Comparison of ENCODE assay signal across 8 cellular contexts in genomic region chr11:125569913-125570621, GRCh38. TPM values are rescaled to one million over a fixed set of nuclear protein-coding genes. Genes with fewer than 3 reads are reported as not detected.
DNase-seq lines count a peak whose midpoint lies in the region; ATAC-seq and TF ChIP-seq lines count a peak whose summit lies in the region.

No MANE protein-coding gene starts in this region.

- peak overlapping the region; percentile 93 for H4K91ac ChIP-seq in neuronal stem cell (ENCODE audit: low read depth, low read length, poor library complexity)

- H3K4me2 ChIP-seq in DND-41 (ENCODE audit: insufficient read depth, low read length) (peak overlapping the region; percentile 78), neuronal stem cell (ENCODE audit: insufficient read depth, low read length, poor library complexity, severe bottlenecking) (peak overlapping the region; percentile 91)

- H3K23ac ChIP-seq in neuronal stem cell (ENCODE audit: low read depth, low read length, poor library complexity): peak overlapping the region; percentile 34

- peak overlapping the region; percentile 80 for H3K27ac ChIP-seq in DND-41 (ENCODE audit: low read length)
- no peak overlapping the region for H3K27ac ChIP-seq in neuronal stem cell (replicated peaks; ENCODE audit: low read length)

- H3K4me1 ChIP-seq in DND-41 (ENCODE audit: insufficient read depth, low read length) (peaks cover 24% of the 10 kb centered on the region), neuronal stem cell (ENCODE audit: control insufficient read depth in 2 of 2, insufficient read depth in 1 of 2, low read depth in 1 of 2, low read length in 2 of 2) (peaks cover 3 to 5% of the 10 kb centered on the region in 2 donors)

- WGBS in neuronal stem cell (ENCODE audit: extremely low coverage in 2 of 2, insufficient read length in 2 of 2, insufficient replicate concordance in 1 of 2), 2 donors: no CpG with 5 or more reads among the region's 9 CpGs

- H3K4me3 ChIP-seq in DND-41 (ENCODE audit: low read depth in 1 of 2, low read length in 2 of 2) (peak overlapping the region; percentile 44 to 75), epithelial cell of esophagus (ENCODE audit: low read length) (peak overlapping the region; percentile 85), neuronal stem cell (ENCODE audit: low read length in 2 of 2) (peak overlapping the region; percentile 96 to 97)

- TF ChIP-seq CTCF in DND-41 (IDR thresholded peaks at IDR 0.05; ENCODE audit: borderline replicate concordance, extremely low read depth, low read length, poor library complexity, severe bottlenecking) (no peak), epithelial cell of esophagus (IDR thresholded peaks at IDR 0.05; ENCODE audit: insufficient read depth, low read depth, low read length, missing control alignments) (no peak)

- H3K14ac ChIP-seq in neuronal stem cell (ENCODE audit: low read length): peak overlapping the region; percentile 71

- H3K9me3 ChIP-seq in DND-41 (ENCODE audit: insufficient read depth, low read length, severe bottlenecking) (no peaks in the 10 kb centered on the region), neuronal stem cell (replicated peaks in 1 of 2; ENCODE audit: control insufficient read depth in 2 of 2, insufficient read depth in 1 of 2, low read depth in 1 of 2, low read length in 2 of 2) (peaks cover 0 to 4% of the 10 kb centered on the region in 2 donors)

- H3K36me3 ChIP-seq in DND-41 (ENCODE audit: insufficient read depth, low read length) (peaks cover 27% of the 10 kb centered on the region), neuronal stem cell (replicated peaks in 1 of 2; ENCODE audit: control insufficient read depth in 2 of 2, insufficient read depth in 2 of 2, low read length in 2 of 2) (peaks cover 7 to 34% of the 10 kb centered on the region in 2 donors)

- peak overlapping the region; percentile 89 for H2AK5ac ChIP-seq in neuronal stem cell (ENCODE audit: low read depth, low read length)

- H3K79me1 ChIP-seq in neuronal stem cell (ENCODE audit: low read depth, low read length): peaks cover 4% of the 10 kb centered on the region

- H2BK15ac ChIP-seq in neuronal stem cell (ENCODE audit: low read length): no peak overlapping the region

- ATAC-seq in DND-41 (ENCODE audit: insufficient read depth, low read depth): no peak
- ATAC-seq in GM21723 (IDR thresholded peaks at IDR 0.05; ENCODE audit: unreplicated experiment): peak; percentile 27
- ATAC-seq in GM21360 (IDR thresholded peaks at IDR 0.05; ENCODE audit: unreplicated experiment): no peak

- H2BK12ac ChIP-seq in neuronal stem cell (ENCODE audit: low read length): no peak overlapping the region

- peak overlapping the region; percentile 96 for H2BK5ac ChIP-seq in neuronal stem cell (ENCODE audit: low read length)

- peak overlapping the region; percentile 88 for H2BK120ac ChIP-seq in neuronal stem cell (ENCODE audit: low read depth, low read length)

- no peaks in the 10 kb centered on the region; the same call in 1 of the 2 replicates for H4K20me1 ChIP-seq in DND-41 (ENCODE audit: insufficient read depth, low read length)

- no peak for DNase-seq in DND-41
- peak; percentile 59 for DNase-seq in RKO (ENCODE audit: low spot score)
- peak; percentile 49 for DNase-seq in epithelial cell of esophagus (ENCODE audit: low read depth)
- no peak for DNase-seq in neuronal stem cell (ENCODE audit: low spot score)
- DNase-seq in DMS153 treated with DMSO at 0.1 percent for 48 hours (lab: John Stamatoyannopoulos, UW; ENCODE audit: unreplicated experiment): no peak
- DNase-seq in Ammon's horn (ENCODE audit: low spot score): no peak

- peak overlapping the region; percentile 100 for H3K18ac ChIP-seq in neuronal stem cell (ENCODE audit: low read length)

- peak overlapping the region; percentile 68 for H4K8ac ChIP-seq in neuronal stem cell (ENCODE audit: low read depth, low read length)

- no peaks in the 10 kb centered on the region for H3K27me3 ChIP-seq in DND-41 (ENCODE audit: insufficient read depth, low read length, poor library complexity)
- H3K27me3 ChIP-seq in neuronal stem cell (ENCODE audit: control insufficient read depth in 3 of 3, insufficient read depth in 3 of 3, low read depth in 1 of 3, low read length in 3 of 3): no peaks in the 10 kb centered on the region

- H3K9ac ChIP-seq in DND-41 (ENCODE audit: low read depth, low read length): peak overlapping the region; percentile 90
- H3K9ac ChIP-seq in neuronal stem cell (ENCODE audit: low read depth, low read length, poor library complexity): peak overlapping the region; percentile 99

- peak overlapping the region; percentile 100 for H2AFZ ChIP-seq in DND-41 (ENCODE audit: low read depth, low read length)
- H2AFZ ChIP-seq in neuronal stem cell (ENCODE audit: low read length): peak overlapping the region; percentile 94

- H3K4ac ChIP-seq in neuronal stem cell (ENCODE audit: low read length): no peak overlapping the region

- peaks cover 34% of the 10 kb centered on the region for H3K79me2 ChIP-seq in DND-41 (ENCODE audit: insufficient read depth, low read length)

RNA-seq across cellular contexts. Expression of gene EI24, which starts 0.8 kb away (rescaled TPM):
- 127 TPM for polyA plus RNA-seq in neuronal stem cell (2013, experiment 1 of 2)
- 121 TPM for polyA plus RNA-seq in neuronal stem cell (2013, experiment 2 of 2)

RNA-seq across cellular contexts. Expression of gene STT3A, which starts 22.6 kb away (rescaled TPM):
- 90.7 TPM for polyA plus RNA-seq in neuronal stem cell (2013, experiment 1 of 2)
- 95.4 TPM for polyA plus RNA-seq in neuronal stem cell (2013, experiment 2 of 2)

RNA-seq across cellular contexts. Expression of gene CHEK1, which starts 54.9 kb away (rescaled TPM):
- 48.8 TPM for polyA plus RNA-seq in neuronal stem cell (2013, experiment 1 of 2)
- 50.4 TPM for polyA plus RNA-seq in neuronal stem cell (2013, experiment 2 of 2)

Comparison
In these comparisons a context has a peak if more than half of its experiments do, and no peak if none do; other contexts are left out.
1. DNase-seq: peak in RKO (single experiment) and epithelial cell of esophagus (single experiment); none in DND-41 (single experiment), neuronal stem cell (single experiment), DMS153 treated with DMSO at 0.1 percent for 48 hours (single experiment) and Ammon's horn (single experiment).
2. Peak in every context shown above with its lines, with median percentiles within 50 percentile points of each other: H3K4me3 ChIP-seq.